ENCODE assay signal across 2 cellular contexts in genomic region chr1:237792149-237792548, GRCh38.
TF ChIP-seq lines count a peak whose summit lies in the region.

No MANE protein-coding gene starts in this region.

TF ChIP-seq in SK-N-SH treated with all-trans-retinoic acid at 6 μM for 48 hours, 23 proteins besides CTCF, POLR2A, EP300 and RAD21 (continued from another document):
- no peak for TF ChIP-seq PATZ1 (CRISPR knock-in tag; IDR thresholded peaks at IDR 0.05; ENCODE audit: borderline replicate concordance)
- TF ChIP-seq BACH2 (CRISPR knock-in tag; IDR thresholded peaks at IDR 0.05; ENCODE audit: borderline replicate concordance) = no peak
- TF ChIP-seq TSHZ2 (CRISPR knock-in tag; IDR thresholded peaks at IDR 0.05) = no peak
- no peak for TF ChIP-seq OSR1 (CRISPR knock-in tag; IDR thresholded peaks at IDR 0.05)
- TF ChIP-seq GLIS3 (CRISPR knock-in tag; IDR thresholded peaks at IDR 0.05) = no peak
- no peak for TF ChIP-seq CREB5 (CRISPR knock-in tag; IDR thresholded peaks at IDR 0.05; ENCODE audit: low read depth)
TF ChIP-seq in SK-N-SH treated with all-trans-retinoic acid at 6 μM for 48 hours: peak in this region for 0.

TF ChIP-seq in SK-N-SH, 30 proteins besides CTCF, POLR2A, EP300 and RAD21 (continued from another document):
- TF ChIP-seq POLR2AphosphoS5 (IDR thresholded peaks at IDR 0.05; ENCODE audit: low read depth, low read length) (no peak), USF2 (IDR thresholded peaks at IDR 0.05; ENCODE audit: borderline replicate concordance, low read depth, low read length) (no peak), YY1 (IDR thresholded peaks at IDR 0.05; ENCODE audit: low read depth) (no peak), REST (IDR thresholded peaks at IDR 0.05; ENCODE audit: low read depth, low read length) (no peak), ELF1 (IDR thresholded peaks at IDR 0.05) (no peak), RCOR1 (IDR thresholded peaks at IDR 0.05; ENCODE audit: low read length) (no peak), MAX (IDR thresholded peaks at IDR 0.05; ENCODE audit: low read depth) (no peak), TEAD4 (IDR thresholded peaks at IDR 0.05; ENCODE audit: borderline replicate concordance, insufficient read depth) (no peak), FOSL2 (IDR thresholded peaks at IDR 0.05; ENCODE audit: borderline replicate concordance, low read depth) (no peak), MEF2A (IDR thresholded peaks at IDR 0.05; ENCODE audit: borderline replicate concordance, low read depth) (no peak)
TF ChIP-seq in SK-N-SH: peak in this region for 0.
